ENCODE assay signal across 16 cellular contexts in genomic region chr19:32708457-32708856, GRCh38. TPM values are rescaled to one million over a fixed set of nuclear protein-coding genes. Genes with fewer than 3 reads are reported as not detected.
DNase-seq lines count a peak whose midpoint lies in the region; ATAC-seq, FAIRE-seq and TF ChIP-seq lines count a peak whose summit lies in the region.
"Had no signal": no experiment of that assay in that cellular context is flagged by ENCODE, and none has a peak within 500 bp of the region (broad histone marks: within the 10 kb centered on the region; RNA-seq: fewer than 3 reads in every experiment).

No MANE protein-coding gene starts in this region.

- in situ Hi-C loops in K562 (cut with MboI): no loop called here

- H2AFZ ChIP-seq in K562 (ENCODE audit: low read depth, low read length): no peak overlapping the region

- intact Hi-C loops in activated CD4-positive, alpha-beta memory T cell treated with anti-CD3 and anti-CD28 coated beads for 36 hours (cut with micrococcal nuclease): no loop called here
- intact Hi-C loops in K562 (cut with micrococcal nuclease): no loop called here

- peaks cover 26% of the 10 kb centered on the region for H3K4me1 Mint-ChIP-seq in activated CD4-positive, alpha-beta memory T cell treated with anti-CD3 and anti-CD28 coated beads for 36 hours (ENCODE audit: low read depth)

- no peak for TF ChIP-seq CTCF in K562 (IDR thresholded peaks at IDR 0.05 in 2 of 3, conservative IDR thresholded peaks at IDR 0.05 in 1 of 3; ENCODE audit: insufficient read depth in 2 of 3, low read depth in 1 of 3, low read length in 3 of 3)
- no peak for TF ChIP-seq CTCF in GM20000 (IDR thresholded peaks at IDR 0.05; ENCODE audit: extremely low read depth, missing control alignments)

- peak overlapping the region; percentile 69 for H3K27ac Mint-ChIP-seq in activated CD4-positive, alpha-beta memory T cell treated with anti-CD3 and anti-CD28 coated beads for 36 hours
- H3K27ac Mint-ChIP-seq: HFFc6 had no signal

- peaks cover 31% of the 10 kb centered on the region for H3K36me3 Mint-ChIP-seq in activated CD4-positive, alpha-beta memory T cell treated with anti-CD3 and anti-CD28 coated beads for 36 hours

- no peaks in the 10 kb centered on the region for H3K9me1 ChIP-seq in K562 (ENCODE audit: control insufficient read depth, insufficient read depth, low read length)

- peaks cover 78% of the 10 kb centered on the region for H3K36me3 ChIP-seq in K562 (ENCODE audit: control insufficient read depth, insufficient read depth, low read length)

- peaks cover 0 to 9% of the 10 kb centered on the region in 2 experiments; a peak in 3 of 5 replicates for H3K4me1 ChIP-seq in K562 (replicated peaks in 1 of 2; ENCODE audit: control insufficient read depth in 2 of 2, insufficient read depth in 2 of 2, low read length in 2 of 2)
- H3K4me1 ChIP-seq: BLaER1, Peyer's patch, psoas muscle had no signal

- peaks cover 3% of the 10 kb centered on the region; the same call in 1 of the 2 replicates for H3K9me3 ChIP-seq in K562 (replicated peaks; ENCODE audit: control insufficient read depth, insufficient read depth, low read depth, low read length)

- H3K27ac ChIP-seq in K562 (ENCODE audit: extremely low read depth, low read depth, low read length): peak overlapping the region; percentile 37; the same call in 1 of the 3 replicates
- H3K27ac ChIP-seq: BLaER1, Peyer's patch, psoas muscle had no signal

- no peak for TF ChIP-seq EP300 in K562 (IDR thresholded peaks at IDR 0.05; ENCODE audit: low read length)

- peak; percentile 42 for FAIRE-seq in K562 (lab: Jason Lieb, UNC)
- FAIRE-seq: HTR-8/SVneo had no signal

- H3K4me3 ChIP-seq in Jurkat, Clone E6-1 (ENCODE audit: low read length): no peak overlapping the region
- H3K4me3 ChIP-seq in K562: no peak overlapping the region
- H3K4me3 ChIP-seq: BLaER1, Peyer's patch, psoas muscle had no signal

- no TSS peak for BruUV-seq in K562 (replicated peaks; lab: Mats Ljungman, UMichigan)

- no peak overlapping the region; the same call in 1 of the 2 replicates for H3K4me2 ChIP-seq in K562 (ENCODE audit: insufficient read depth, low read length)
- H3K4me2 ChIP-seq: BLaER1 had no signal

- no peaks in the 10 kb centered on the region for H3K27me3 Mint-ChIP-seq in activated CD4-positive, alpha-beta memory T cell treated with anti-CD3 and anti-CD28 coated beads for 36 hours

- CTCF ChIA-PET in activated CD4-positive, alpha-beta memory T cell treated with anti-CD3 and anti-CD28 coated beads for 36 hours (lab: Charles Lee): interaction anchor here (1.2 kb wide), 1 partner anchor 18 kb away, joined by 4 read pairs; no protein-coding TSS in a partner anchor
- CTCF ChIA-PET in K562 (lab: Yijun Ruan, JAX; ENCODE audit: low intra/inter-chr PET ratio): interaction anchor here (0.7 kb wide), 1 partner anchor 120 kb away, joined by 3 read pairs; no protein-coding TSS in a partner anchor

- TF ChIP-seq POLR2A in K562 (conservative IDR thresholded peaks at IDR 0.05): no peak

- no peaks in the 10 kb centered on the region for H3K27me3 ChIP-seq in K562 (ENCODE audit: control insufficient read depth in 2 of 2, insufficient read depth in 2 of 2, low read length in 2 of 2)
- H3K27me3 ChIP-seq: BLaER1, Peyer's patch had no signal

- no peaks in the 10 kb centered on the region for H4K20me1 ChIP-seq in K562 (replicated peaks; ENCODE audit: control insufficient read depth, insufficient read depth, low read length)

- no peak overlapping the region for H3K9ac ChIP-seq in K562 (ENCODE audit: insufficient read depth in 1 of 2, low read depth in 2 of 2, low read length in 2 of 2)
- H3K9ac ChIP-seq: BLaER1 had no signal

- ATAC-seq in K562 (peak; percentile 66), HG03097 (IDR thresholded peaks at IDR 0.05; ENCODE audit: low FRiP score, unreplicated experiment) (no peak), GM21737 (IDR thresholded peaks at IDR 0.05; ENCODE audit: unreplicated experiment) (no peak)

- WGBS in K562 (ENCODE audit: insufficient coverage, low coverage, missing lambda C conversion rate): 77% methylated on average over 3 of the region's 3 CpGs

- POLR2A ChIA-PET in activated CD4-positive, alpha-beta memory T cell treated with anti-CD3 and anti-CD28 coated beads for 36 hours (lab: Charles Lee): no interaction called here
- POLR2A ChIA-PET in K562 (lab: Yijun Ruan, JAX): interaction anchor here (0.6 to 1.3 kb wide), 5 partner anchors 9 to 1397 kb away, joined by 3 to 4 read pairs (median 4); no protein-coding TSS in a partner anchor

- TF ChIP-seq RAD21 in K562 (CRISPR knock-in tag; conservative IDR thresholded peaks at IDR 0.05 in 1 of 2, IDR thresholded peaks at IDR 0.05 in 1 of 2): no peak

- H3K4me3 Mint-ChIP-seq in activated CD4-positive, alpha-beta memory T cell treated with anti-CD3 and anti-CD28 coated beads for 36 hours: no peak overlapping the region
- H3K4me3 Mint-ChIP-seq: HFFc6 had no signal

- H3K9me3 Mint-ChIP-seq in activated CD4-positive, alpha-beta memory T cell treated with anti-CD3 and anti-CD28 coated beads for 36 hours: peaks cover 9% of the 10 kb centered on the region

- peaks cover 42% of the 10 kb centered on the region for H3K79me2 ChIP-seq in K562 (ENCODE audit: control insufficient read depth, insufficient read depth, low read length)

- DNase-seq in Jurkat, Clone E6-1 (ENCODE audit: low read depth, low spot score): peak; percentile 71
- peak; percentile 64 for DNase-seq in activated CD4-positive, alpha-beta memory T cell treated with anti-CD3 and anti-CD28 coated beads for 36 hours
- no peak for DNase-seq in K562 (ENCODE audit: extremely low read depth in 1 of 4, low spot score in 3 of 4)
- DNase-seq in stimulated activated CD4-positive, alpha-beta T cell treated with anti-CD3 and anti-CD28 coated beads, Interleukin-1b, Interleukin-23, amount 100 ng/mL, for 48 hours: peak; percentile 46
- DNase-seq in SW 1271 (lab: John Stamatoyannopoulos, UW): no peak
- no peak for DNase-seq in GM20000 (ENCODE audit: low spot score)
- DNase-seq: foreskin melanocyte, HFFc6, NCI-H446, Peyer's patch, psoas muscle had no signal

RNA-seq across cellular contexts. Expression of gene TDRD12, which starts 11.1 kb away (rescaled TPM):
- not detected for polyA plus RNA-seq in Jurkat, Clone E6-1 (2012; ENCODE audit: insufficient read depth, insufficient read length)
- total RNA-seq in activated CD4-positive, alpha-beta memory T cell treated with anti-CD3 and anti-CD28 coated beads for 36 hours: under 1 TPM; 0.24 to 0.63 TPM
- total RNA-seq in K562 (2011; cell fraction: chromatin; rRNA removed; ENCODE audit: low replicate concordance): not detected in 2 replicates
- not detected in 2 replicates for total RNA-seq in K562 (2011; cell fraction: nucleolus; rRNA removed)
- not detected in 2 replicates for total RNA-seq in K562 (2011; cell fraction: nucleoplasm; rRNA removed)
- total RNA-seq in K562 (2014; rRNA removed) (not detected in 2 replicates), K562 (2014; rRNA removed; fragmentation: Illumina TruSeq; extraction: Trizol) (not detected in 2 replicates), K562 (2015; rRNA removed; fragmentation: Illumina TruSeq; extraction: Trizol) (not detected in 2 replicates), K562 (2021) (not detected in 2 replicates)
- polyA plus RNA-seq in K562 (2011; rRNA removed) (0.03 and 0.07 TPM in 2 replicates), K562 (2014; fragmentation: Illumina TruSeq; extraction: Trizol) (not detected in 2 replicates), K562 (2014; fragmentation: Nextera tagmentation; extraction: Ambion mirVana) (not detected), K562 (2014; rRNA removed) (not detected in 2 replicates)
- not detected in 2 replicates for polyA plus RNA-seq in K562 (2011; cell fraction: cytosol; rRNA removed)
- not detected in 2 replicates for polyA plus RNA-seq in K562 (2011; cell fraction: nucleus; rRNA removed)
- polyA plus RNA-seq in K562 (2012): 0.05 TPM in 1 of 2 replicates, not detected in the other
- not detected in 2 replicates for polyA minus RNA-seq in K562 (2011; rRNA and poly(A)+ RNA removed)
- polyA minus RNA-seq in K562 (2011; cell fraction: cytosol; rRNA and poly(A)+ RNA removed): not detected in 2 replicates
- not detected in 2 replicates for polyA minus RNA-seq in K562 (2011; cell fraction: nucleus; rRNA and poly(A)+ RNA removed)

RNA-seq across cellular contexts. Expression of gene NUDT19, which starts 16.8 kb away (rescaled TPM):
- polyA plus RNA-seq in Jurkat, Clone E6-1 (2012; ENCODE audit: insufficient read depth, insufficient read length): not detected
- total RNA-seq in activated CD4-positive, alpha-beta memory T cell treated with anti-CD3 and anti-CD28 coated beads for 36 hours: 10 to 100 TPM; 14.9 to 15.0 TPM
- total RNA-seq in K562 (2011; cell fraction: chromatin; rRNA removed; ENCODE audit: low replicate concordance): 12.2 and 13.0 TPM in 2 replicates
- 12.4 and 16.3 TPM in 2 replicates for total RNA-seq in K562 (2011; cell fraction: nucleolus; rRNA removed)
- total RNA-seq in K562 (2011; cell fraction: nucleoplasm; rRNA removed): 14.6 and 19.5 TPM in 2 replicates
- total RNA-seq in K562 (2014; rRNA removed) (14.9 and 23.0 TPM in 2 replicates), K562 (2014; rRNA removed; fragmentation: Illumina TruSeq; extraction: Trizol) (13.5 and 13.8 TPM in 2 replicates), K562 (2015; rRNA removed; fragmentation: Illumina TruSeq; extraction: Trizol) (13.8 and 14.4 TPM in 2 replicates), K562 (2021) (24.1 and 24.8 TPM in 2 replicates)
- polyA plus RNA-seq in K562 (2011; rRNA removed) (9.6 and 10.4 TPM in 2 replicates), K562 (2014; fragmentation: Illumina TruSeq; extraction: Trizol) (11.6 and 12.3 TPM in 2 replicates), K562 (2014; fragmentation: Nextera tagmentation; extraction: Ambion mirVana) (10 to 100 TPM; 28.2 to 38.6 TPM), K562 (2014; rRNA removed) (9.7 TPM in 2 replicates)
- polyA plus RNA-seq in K562 (2011; cell fraction: cytosol; rRNA removed): 8.6 and 10.8 TPM in 2 replicates
- 4.9 and 6.9 TPM in 2 replicates for polyA plus RNA-seq in K562 (2011; cell fraction: nucleus; rRNA removed)
- polyA plus RNA-seq in K562 (2012): 11.7 and 12.1 TPM in 2 replicates
- 7.7 and 10.1 TPM in 2 replicates for polyA minus RNA-seq in K562 (2011; rRNA and poly(A)+ RNA removed)
- 15.2 and 15.6 TPM in 2 replicates for polyA minus RNA-seq in K562 (2011; cell fraction: cytosol; rRNA and poly(A)+ RNA removed)
- polyA minus RNA-seq in K562 (2011; cell fraction: nucleus; rRNA and poly(A)+ RNA removed): 9.9 and 11.7 TPM in 2 replicates

RNA-seq across cellular contexts. Expression of gene RGS9BP, which starts 32.8 kb away (rescaled TPM):
- polyA plus RNA-seq in Jurkat, Clone E6-1 (2012; ENCODE audit: insufficient read depth, insufficient read length): not detected
- under 1 TPM; 0.10 to 0.19 TPM for total RNA-seq in activated CD4-positive, alpha-beta memory T cell treated with anti-CD3 and anti-CD28 coated beads for 36 hours
- total RNA-seq in K562 (2011; cell fraction: chromatin; rRNA removed; ENCODE audit: low replicate concordance): 0.14 and 0.72 TPM in 2 replicates
- 0.83 and 1.7 TPM in 2 replicates for total RNA-seq in K562 (2011; cell fraction: nucleolus; rRNA removed)
- 0.61 and 0.66 TPM in 2 replicates for total RNA-seq in K562 (2011; cell fraction: nucleoplasm; rRNA removed)
- total RNA-seq in K562 (2014; rRNA removed) (1.3 and 1.5 TPM in 2 replicates), K562 (2014; rRNA removed; fragmentation: Illumina TruSeq; extraction: Trizol) (0.41 and 0.58 TPM in 2 replicates), K562 (2015; rRNA removed; fragmentation: Illumina TruSeq; extraction: Trizol) (0.83 and 1.1 TPM in 2 replicates), K562 (2021) (1.2 TPM in 2 replicates)
- polyA plus RNA-seq in K562 (2011; rRNA removed) (0.24 and 0.31 TPM in 2 replicates), K562 (2014; fragmentation: Illumina TruSeq; extraction: Trizol) (0.28 and 0.47 TPM in 2 replicates), K562 (2014; fragmentation: Nextera tagmentation; extraction: Ambion mirVana) (under 1 TPM; 0.03 to 0.04 TPM), K562 (2014; rRNA removed) (0.49 and 1.2 TPM in 2 replicates)
- 0.21 and 0.58 TPM in 2 replicates for polyA plus RNA-seq in K562 (2011; cell fraction: cytosol; rRNA removed)
- 0.37 and 0.40 TPM in 2 replicates for polyA plus RNA-seq in K562 (2011; cell fraction: nucleus; rRNA removed)
- 0.57 and 0.64 TPM in 2 replicates for polyA plus RNA-seq in K562 (2012)
- 0.33 and 0.42 TPM in 2 replicates for polyA minus RNA-seq in K562 (2011; rRNA and poly(A)+ RNA removed)
- 0.67 TPM in 1 of 2 replicates, not detected in the other for polyA minus RNA-seq in K562 (2011; cell fraction: cytosol; rRNA and poly(A)+ RNA removed)
- polyA minus RNA-seq in K562 (2011; cell fraction: nucleus; rRNA and poly(A)+ RNA removed): 0.67 and 1.00 TPM in 2 replicates
- total RNA-seq: T-helper 1 cell treated with Interleukin-12 subunit alpha and Interleukin-12 subunit beta and Interleukin-4 antibody, amounts not matched to agents 30 ng/mL and 1 ng/mL, for 36 hours had no signal

RNA-seq across cellular contexts. Expression of gene ANKRD27, which starts 33.5 kb away (rescaled TPM):
- 31.2 TPM for polyA plus RNA-seq in Jurkat, Clone E6-1 (2012; ENCODE audit: insufficient read depth, insufficient read length)
- total RNA-seq in activated CD4-positive, alpha-beta memory T cell treated with anti-CD3 and anti-CD28 coated beads for 36 hours: 10 to 100 TPM; 39.7 to 45.4 TPM
- total RNA-seq in K562 (2011; cell fraction: chromatin; rRNA removed; ENCODE audit: low replicate concordance): 164 and 173 TPM in 2 replicates
- total RNA-seq in K562 (2011; cell fraction: nucleolus; rRNA removed): 94.1 and 96.4 TPM in 2 replicates
- 75.4 and 97.2 TPM in 2 replicates for total RNA-seq in K562 (2011; cell fraction: nucleoplasm; rRNA removed)
- total RNA-seq in K562 (2014; rRNA removed): 42.2 and 48.9 TPM in 2 replicates
- total RNA-seq in K562 (2014; rRNA removed; fragmentation: Illumina TruSeq; extraction: Trizol): 52.4 and 56.9 TPM in 2 replicates
- 64.0 and 66.2 TPM in 2 replicates for total RNA-seq in K562 (2015; rRNA removed; fragmentation: Illumina TruSeq; extraction: Trizol)
- 71.3 and 74.0 TPM in 2 replicates for total RNA-seq in K562 (2021)
- 61.4 and 67.2 TPM in 2 replicates for polyA plus RNA-seq in K562 (2011; rRNA removed)
- 35.5 and 45.2 TPM in 2 replicates for polyA plus RNA-seq in K562 (2011; cell fraction: cytosol; rRNA removed)
- 59.3 and 73.4 TPM in 2 replicates for polyA plus RNA-seq in K562 (2011; cell fraction: nucleus; rRNA removed)
- 52.4 and 57.0 TPM in 2 replicates for polyA plus RNA-seq in K562 (2012)
- polyA plus RNA-seq in K562 (2014; fragmentation: Illumina TruSeq; extraction: Trizol): 54.3 and 60.2 TPM in 2 replicates
- polyA plus RNA-seq in K562 (2014; fragmentation: Nextera tagmentation; extraction: Ambion mirVana): 1 to 10 TPM; 5.3 to 7.2 TPM
- 46.7 and 54.2 TPM in 2 replicates for polyA plus RNA-seq in K562 (2014; rRNA removed)
- polyA minus RNA-seq in K562 (2011; rRNA and poly(A)+ RNA removed): 97.7 and 99.1 TPM in 2 replicates
- 33.7 and 42.9 TPM in 2 replicates for polyA minus RNA-seq in K562 (2011; cell fraction: cytosol; rRNA and poly(A)+ RNA removed)
- polyA minus RNA-seq in K562 (2011; cell fraction: nucleus; rRNA and poly(A)+ RNA removed): 35.9 and 75.0 TPM in 2 replicates

Comparison
In these comparisons a context has a peak if more than half of its experiments do, and no peak if none do; other contexts are left out.
1. DNase-seq: peak in Jurkat, Clone E6-1 (single experiment), activated CD4-positive, alpha-beta memory T cell treated with anti-CD3 and anti-CD28 coated beads for 36 hours (single experiment) and stimulated activated CD4-positive, alpha-beta T cell treated with anti-CD3 and anti-CD28 coated beads, Interleukin-1b, Interleukin-23, amount 100 ng/mL, for 48 hours (single experiment); none in K562 (0 of 4), SW 1271 (0 of 2) and GM20000 (single experiment).